Comparison of ENCODE assay signal across 1 cellular context in genomic region chr19:2081873-2082810, GRCh38.
TF ChIP-seq lines count a peak whose summit lies in the region.

No MANE protein-coding gene starts in this region.

TF ChIP-seq in IMR-90, 13 proteins besides CTCF, POLR2A, EP300 and RAD21:
- TF ChIP-seq CEBPB (IDR thresholded peaks at IDR 0.05; ENCODE audit: low read depth, low read length) (no peak), NFE2L2 (IDR thresholded peaks at IDR 0.05; ENCODE audit: low read depth, low read length) (no peak)
